Comparison of ENCODE assay signal across 34 cellular contexts in genomic region chr3:195769551-195769950, GRCh38. TPM values are rescaled to one million over a fixed set of nuclear protein-coding genes. Genes with fewer than 3 reads are reported as not detected.
"Had no signal": no experiment of that assay in that cellular context is flagged by ENCODE, and none has a peak within 500 bp of the region (broad histone marks: within the 10 kb centered on the region; RNA-seq: fewer than 3 reads in every experiment).

No MANE protein-coding gene starts in this region.

- DNase-seq: activated CD4-positive, alpha-beta memory T cell treated with anti-CD3 and anti-CD28 coated beads for 36 hours; activated CD4-positive, alpha-beta T cell treated with anti-CD3 and anti-CD28 coated beads, Interleukin-2, amount 10 ng/mL, durations not matched to agents 24 days and 14 days; activated naive CD4-positive, alpha-beta T cell; activated T-cell treated with anti-CD3 and anti-CD28 coated beads, Interleukin-2, amount 50 U/mL, for 48 hours; amniotic stem cell; esophagus squamous epithelium; foreskin melanocyte; left ventricle myocardium superior; mucosa of descending colon; psoas muscle; stimulated activated CD4-positive, alpha-beta T cell treated with anti-CD3 and anti-CD28 coated beads, Interleukin-15, amount 100 ng/mL, for 24 hours; stimulated activated CD4-positive, alpha-beta T cell treated with anti-CD3 and anti-CD28 coated beads, Interleukin-2, amount 100 ng/mL, for 24 hours; stimulated activated naive B cell treated with anti-CD40 and anti-IgM and Interleukin-4, amounts not matched to agents 10 μg/mL and 1 μg/mL and 100 μg/mL, for 72 hours; stomach; SW 1271; T1000; WERI-Rb-1 had no signal

- H3K36me3 Mint-ChIP-seq: activated CD4-positive, alpha-beta memory T cell treated with anti-CD3 and anti-CD28 coated beads for 36 hours; stimulated activated naive B cell treated with anti-CD40 and anti-IgM and Interleukin-4, amounts not matched to agents 10 μg/mL and 1 μg/mL and 100 μg/mL, for 72 hours had no signal

- H3K27ac ChIP-seq: breast epithelium, esophagus squamous epithelium, neutrophil, ovary, psoas muscle, stomach, suprapubic skin, tibial nerve, WERI-Rb-1 had no signal

- ATAC-seq: activated CD4-positive, CD25-positive, alpha-beta regulatory T cell treated with anti-CD3 and anti-CD28 coated beads, Interleukin-2, amount 50 U/mL, for 24 hours; left ventricle myocardium superior; psoas muscle had no signal

- H3K4me3 ChIP-seq: breast epithelium, esophagus squamous epithelium, mucosa of descending colon, ovary, psoas muscle, smooth muscle cell, stomach, suprapubic skin, tibial nerve had no signal

- H3K27me3 Mint-ChIP-seq: activated CD4-positive, alpha-beta memory T cell treated with anti-CD3 and anti-CD28 coated beads for 36 hours; activated CD4-positive, alpha-beta T cell treated with anti-CD3 and anti-CD28 coated beads, Interleukin-2, amount 10 ng/mL, durations not matched to agents 24 days and 14 days; central memory CD8-positive, alpha-beta T cell had no signal

- H3K27ac Mint-ChIP-seq: activated CD4-positive, alpha-beta memory T cell treated with anti-CD3 and anti-CD28 coated beads for 36 hours; activated CD4-positive, alpha-beta T cell treated with anti-CD3 and anti-CD28 coated beads, Interleukin-2, amount 10 ng/mL, durations not matched to agents 24 days and 14 days; activated T-helper 2 cell treated with anti-CD3 and anti-CD28 coated beads, Interferon-gamma antibody, Interleukin-2, Interleukin-4, amounts not matched to agents 10 μg/mL and 5 μg/mL and 100 μg/mL, durations not matched to agents 14 hours and 24 hours and 36 hours; dendritic cell treated with granulocyte-macrophage colony-stimulating factor and Interleukin-4, amounts not matched to agents 40 ng/mL and 50 ng/mL, for 4 days; nephron; stimulated activated naive B cell treated with anti-CD40 and anti-IgM and Interleukin-4, amounts not matched to agents 10 μg/mL and 1 μg/mL and 100 μg/mL, for 72 hours; T-helper 1 cell treated with Interleukin-12 subunit alpha and Interleukin-12 subunit beta and Interleukin-4 antibody, amounts not matched to agents 30 μg/mL and 1 μg/mL, for 36 hours had no signal

- H3K4me3 Mint-ChIP-seq: activated CD4-positive, alpha-beta memory T cell treated with anti-CD3 and anti-CD28 coated beads for 36 hours; activated CD4-positive, alpha-beta T cell treated with anti-CD3 and anti-CD28 coated beads, Interleukin-2, amount 10 ng/mL, durations not matched to agents 24 days and 14 days; central memory CD8-positive, alpha-beta T cell; dendritic cell treated with granulocyte-macrophage colony-stimulating factor and Interleukin-4, amounts not matched to agents 40 ng/mL and 50 ng/mL, for 4 days; nephron; stimulated activated naive B cell treated with anti-CD40 and anti-IgM and Interleukin-4, amounts not matched to agents 10 μg/mL and 1 μg/mL and 100 μg/mL, for 72 hours; T-helper 1 cell treated with Interleukin-12 subunit alpha and Interleukin-12 subunit beta and Interleukin-4 antibody, amounts not matched to agents 30 μg/mL and 1 μg/mL, for 36 hours had no signal

- H3K9me3 ChIP-seq: breast epithelium, esophagus squamous epithelium, mucosa of descending colon, neutrophil, ovary, psoas muscle, stomach, suprapubic skin, tibial nerve had no signal

- H3K36me3 ChIP-seq: breast epithelium, esophagus squamous epithelium, neutrophil, ovary, stomach, suprapubic skin, tibial nerve, WERI-Rb-1 had no signal

- H3K4me1 Mint-ChIP-seq: activated CD4-positive, alpha-beta T cell treated with anti-CD3 and anti-CD28 coated beads, Interleukin-2, amount 10 ng/mL, durations not matched to agents 24 days and 14 days; central memory CD8-positive, alpha-beta T cell; stimulated activated naive B cell treated with anti-CD40 and anti-IgM and Interleukin-4, amounts not matched to agents 10 μg/mL and 1 μg/mL and 100 μg/mL, for 72 hours had no signal

- H3K27me3 ChIP-seq: breast epithelium, ovary had no signal

- H3K4me1 ChIP-seq: breast epithelium, esophagus squamous epithelium, psoas muscle, stomach, suprapubic skin, tibial nerve had no signal

- H3K9me3 Mint-ChIP-seq: activated CD4-positive, alpha-beta memory T cell treated with anti-CD3 and anti-CD28 coated beads for 36 hours; activated T-helper 2 cell treated with anti-CD3 and anti-CD28 coated beads, Interferon-gamma antibody, Interleukin-2, Interleukin-4, amounts not matched to agents 10 μg/mL and 5 μg/mL and 100 μg/mL, durations not matched to agents 14 hours and 24 hours and 36 hours; central memory CD8-positive, alpha-beta T cell; dendritic cell treated with granulocyte-macrophage colony-stimulating factor and Interleukin-4, amounts not matched to agents 40 ng/mL and 50 ng/mL, for 4 days; nephron had no signal

RNA-seq across cellular contexts. Expression of gene MUC4, which starts 42.2 kb away (rescaled TPM):
- total RNA-seq: left ventricle myocardium superior, lung microvascular endothelial cell, mesenteric fat pad, myocyte, smooth muscle cell, suprapubic skin, tibial nerve had no signal
- polyA plus RNA-seq: smooth muscle cell, urinary bladder had no signal

RNA-seq across cellular contexts. Expression of gene MUC20, which starts 48.8 kb away (rescaled TPM):
- total RNA-seq: glomerular endothelial cell had no signal
